ENCODE assay signal across 11 cellular contexts in the genomic region with DNA sequence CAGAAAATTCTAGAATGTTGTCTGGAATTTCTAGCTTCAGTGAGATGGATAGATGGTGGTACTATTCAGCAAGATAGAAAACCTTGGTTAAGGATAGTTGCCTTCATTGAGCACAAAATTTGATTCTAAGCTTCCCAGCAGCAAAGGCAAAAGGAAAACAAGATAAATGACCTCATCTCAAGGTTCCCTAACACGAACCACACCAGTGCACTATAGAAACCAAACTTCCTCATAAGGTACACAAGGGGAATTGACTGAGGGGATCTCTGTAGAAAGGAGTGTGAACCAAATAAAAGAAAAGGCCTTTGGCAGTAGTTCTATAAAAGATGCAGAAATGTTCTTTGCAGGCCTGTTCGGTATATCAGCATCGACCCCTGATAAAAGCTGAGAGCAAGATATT.
"Had no signal": no experiment of that assay in that cellular context is flagged by ENCODE, and none has a peak within 500 bp of the region (broad histone marks: within the 10 kb centered on the region; RNA-seq: fewer than 3 reads in every experiment).

No MANE protein-coding gene starts in this region.

- H3K27ac ChIP-seq: colonic mucosa, foreskin keratinocyte, lower lobe of right lung, tibial artery had no signal

- H3K4me1 ChIP-seq: colonic mucosa, foreskin keratinocyte, lower lobe of right lung, tibial artery had no signal

- DNase-seq: activated B cell treated with CpG ODN at 0.5 μM for 24 hours; activated CD4-positive, alpha-beta T cell treated with anti-CD3 and anti-CD28 coated beads, Interleukin-2, amount 10 ng/mL, durations not matched to agents 24 days and 14 days; activated CD8-positive, alpha-beta memory T cell treated with anti-CD3 and anti-CD28 coated beads for 24 hours; activated naive CD4-positive, alpha-beta T cell treated with anti-CD3 and anti-CD28 coated beads for 36 hours; colonic mucosa; foreskin keratinocyte; immature natural killer cell; lower lobe of right lung; midbrain; tibial artery had no signal

- H3K4me3 ChIP-seq: colonic mucosa, lower lobe of right lung, skin epidermis, tibial artery had no signal

- H3K36me3 ChIP-seq: colonic mucosa, lower lobe of right lung, tibial artery had no signal

- ATAC-seq: foreskin keratinocyte had no signal

- H3K9me3 ChIP-seq: colonic mucosa, lower lobe of right lung had no signal

- H3K27me3 ChIP-seq: colonic mucosa, foreskin keratinocyte, tibial artery had no signal
